8 cellular contexts compared by ENCODE assay signal in genomic region chr21:36209626-36210171, GRCh38. TPM values are rescaled to one million over a fixed set of nuclear protein-coding genes. Genes with fewer than 3 reads are reported as not detected.
A peak's percentile ranks its signal among the peaks of the same experiment; 100 is the strongest.
DNase-seq lines count a peak whose midpoint lies in the region; ATAC-seq and TF ChIP-seq lines count a peak whose summit lies in the region.

No MANE protein-coding gene starts in this region.

- ATAC-seq in SK-N-SH treated with all-trans-retinoic acid at 6 μM for 48 hours (peak; percentile 67), right lobe of liver (peak; percentile 74 to 82 (median 77)), HG03565 (IDR thresholded peaks at IDR 0.05; ENCODE audit: unreplicated experiment) (no peak)

- H3K79me2 ChIP-seq in Loucy (ENCODE audit: insufficient read depth, low read length): no peaks in the 10 kb centered on the region

- no peak overlapping the region for H3K4me3 ChIP-seq in Loucy (ENCODE audit: low read length, poor library complexity, severe bottlenecking)
- no peak overlapping the region for H3K4me3 ChIP-seq in breast epithelium
- no peak overlapping the region for H3K4me3 ChIP-seq in right lobe of liver
- no peak overlapping the region for H3K4me3 ChIP-seq in tibial artery

- no peaks in the 10 kb centered on the region for H3K9me2 ChIP-seq in Loucy (replicated peaks; ENCODE audit: low read depth, low read length)

- TF ChIP-seq CTCF in Loucy (conservative IDR thresholded peaks at IDR 0.05; ENCODE audit: low read length): peak; percentile 68
- TF ChIP-seq CTCF in breast epithelium (IDR thresholded peaks at IDR 0.05): peak; percentile 51 to 70 (median 63)
- peak; percentile 50 to 70 (median 55) for TF ChIP-seq CTCF in right lobe of liver (IDR thresholded peaks at IDR 0.05)
- TF ChIP-seq CTCF in tibial artery (IDR thresholded peaks at IDR 0.05): peak; percentile 16 to 37

- no peak overlapping the region for H3K4me2 ChIP-seq in Loucy (ENCODE audit: low read depth, low read length, poor library complexity, severe bottlenecking)

- H3K27ac ChIP-seq in breast epithelium (no peak overlapping the region), right lobe of liver (no peak overlapping the region), tibial artery (no peak overlapping the region)

- H2AFZ ChIP-seq in Loucy (ENCODE audit: low read length): no peak overlapping the region

- H3K9me3 ChIP-seq in Loucy (ENCODE audit: insufficient read depth, low read depth, low read length) (no peaks in the 10 kb centered on the region), breast epithelium (no peaks in the 10 kb centered on the region), right lobe of liver (no peaks in the 10 kb centered on the region), tibial artery (no peaks in the 10 kb centered on the region)

- no peak for TF ChIP-seq POLR2A in breast epithelium (IDR thresholded peaks at IDR 0.05)
- TF ChIP-seq POLR2A in right lobe of liver (IDR thresholded peaks at IDR 0.05): no peak

- H3K36me3 ChIP-seq in Loucy (ENCODE audit: insufficient read depth, low read length): peaks cover 8% of the 10 kb centered on the region; the same call in 1 of the 2 replicates
- no peaks in the 10 kb centered on the region for H3K36me3 ChIP-seq in breast epithelium
- H3K36me3 ChIP-seq in right lobe of liver: peaks cover 0 to 30% (median 0%) of the 10 kb centered on the region in 4 donors
- peaks cover 4 to 16% (median 5%) of the 10 kb centered on the region in 3 donors for H3K36me3 ChIP-seq in tibial artery

- H3K4me1 ChIP-seq in Loucy (ENCODE audit: insufficient read depth, low read length, poor library complexity, severe bottlenecking): no peaks in the 10 kb centered on the region
- H3K4me1 ChIP-seq in breast epithelium: no peaks in the 10 kb centered on the region
- H3K4me1 ChIP-seq in right lobe of liver: peaks cover 0 to 4% (median 0%) of the 10 kb centered on the region in 4 donors
- H3K4me1 ChIP-seq in tibial artery: no peaks in the 10 kb centered on the region

- H4K20me1 ChIP-seq in Loucy (ENCODE audit: insufficient read depth, low read length, poor library complexity, severe bottlenecking): no peaks in the 10 kb centered on the region

- no peak overlapping the region for H3K9ac ChIP-seq in Loucy (ENCODE audit: low read depth, low read length, poor library complexity, severe bottlenecking)

- H3F3A ChIP-seq in Loucy (ENCODE audit: low read depth): no peaks in the 10 kb centered on the region

- intact Hi-C loops in breast epithelium (cut with DNase I; ENCODE audit: low total_unique reads): no loop called here
- intact Hi-C loops in right lobe of liver (cut with DNase I): loop anchor here (10.0 kb wide), 2 partner anchors 55 to 65 kb away; partner anchors contain the start of gene DOP1B (in 1 of the 2)
- intact Hi-C loops in tibial artery (cut with DNase I; ENCODE audit: low total_unique reads): loop anchor here (5.0 kb wide), 1 partner anchor 67 kb away; no protein-coding TSS in a partner anchor

- 65% methylated on average over 10 of the region's 11 CpGs for WGBS in right lobe of liver (ENCODE audit: insufficient coverage, low coverage, low lambda C conversion rate, missing lambda C conversion rate)

- DNase-seq in NCI-H2081 (lab: John Stamatoyannopoulos, UW) (peak; percentile 44 to 58), NCI-H2081 treated with DMSO at 0.1 percent for 48 hours (lab: John Stamatoyannopoulos, UW) (no peak), breast epithelium (ENCODE audit: low spot score in 2 of 2) (no peak), right lobe of liver (peak in 2 of 3 donors; percentile 33 to 57), tibial artery (no peak)

- H3K27me3 ChIP-seq in Loucy (ENCODE audit: insufficient read depth, low read length, poor library complexity, severe bottlenecking): no peaks in the 10 kb centered on the region
- no peaks in the 10 kb centered on the region for H3K27me3 ChIP-seq in breast epithelium
- H3K27me3 ChIP-seq in right lobe of liver: no peaks in the 10 kb centered on the region
- no peaks in the 10 kb centered on the region for H3K27me3 ChIP-seq in tibial artery

TF ChIP-seq in SK-N-SH treated with all-trans-retinoic acid at 6 μM for 48 hours, 23 proteins besides CTCF, POLR2A, EP300 and RAD21:
- TF ChIP-seq CSDC2 (CRISPR knock-in tag; IDR thresholded peaks at IDR 0.05): no peak

RNA-seq across cellular contexts. Expression of gene DOP1B, which starts 53.1 kb away (rescaled TPM):
- total RNA-seq in breast epithelium: 10 to 100 TPM; 11.5 to 21.4 (median 19.7) TPM
- total RNA-seq in right lobe of liver: 10 to 100 TPM in 5 of 6 experiments, 1 to 10 TPM in 1; 6.6 to 30.1 (median 20.9) TPM

Comparison
In these comparisons a context has a peak if more than half of its experiments do, and no peak if none do; other contexts are left out.
1. DNase-seq: peak in NCI-H2081 (2 of 2) and right lobe of liver (2 of 3); none in NCI-H2081 treated with DMSO at 0.1 percent for 48 hours (single experiment), breast epithelium (0 of 2) and tibial artery (0 of 2).
2. Peak in every context shown above with its lines, with median percentiles within 50 percentile points of each other: CTCF ChIP-seq.